ENCODE assay signal across 1 cellular context in the genomic region with DNA sequence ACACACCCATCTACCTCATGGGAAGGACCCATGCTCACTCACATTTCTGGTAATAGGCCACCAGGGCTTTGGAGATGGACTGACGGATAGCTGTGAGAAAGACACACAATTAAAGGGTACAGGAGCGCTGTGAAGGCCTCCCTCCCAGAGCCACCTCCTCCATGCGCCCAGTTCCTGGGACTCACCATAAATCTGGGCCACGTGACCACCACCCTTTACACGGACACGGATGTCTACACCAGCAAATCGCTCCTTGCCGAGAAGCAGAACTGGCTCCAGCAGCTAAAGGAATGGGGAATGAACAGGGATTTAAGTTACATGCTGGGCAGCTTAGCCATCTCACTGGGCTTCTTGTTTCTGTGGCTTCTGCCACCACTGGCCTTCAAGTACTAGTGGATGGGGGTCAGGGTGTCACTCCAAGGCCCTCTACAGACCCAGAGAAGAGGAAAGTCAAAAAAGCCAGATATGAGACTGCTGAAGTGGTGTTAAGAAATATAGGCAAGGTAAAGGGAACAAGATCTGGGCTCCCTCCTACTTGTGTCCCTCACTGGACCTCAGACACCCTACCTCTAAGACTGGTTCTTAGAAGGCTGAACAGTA.
TF ChIP-seq lines count a peak whose summit lies in the region.

No MANE protein-coding gene starts in this region.

TF ChIP-seq in A549, 52 proteins besides CTCF, POLR2A, EP300 and RAD21 (continued from another document):
- TF ChIP-seq MYC (IDR thresholded peaks at IDR 0.05; ENCODE audit: borderline replicate concordance, low read length) (no peak), HOXA7 (CRISPR knock-in tag; IDR thresholded peaks at IDR 0.05) (peak; percentile 83)
- TF ChIP-seq, protein P1, sequence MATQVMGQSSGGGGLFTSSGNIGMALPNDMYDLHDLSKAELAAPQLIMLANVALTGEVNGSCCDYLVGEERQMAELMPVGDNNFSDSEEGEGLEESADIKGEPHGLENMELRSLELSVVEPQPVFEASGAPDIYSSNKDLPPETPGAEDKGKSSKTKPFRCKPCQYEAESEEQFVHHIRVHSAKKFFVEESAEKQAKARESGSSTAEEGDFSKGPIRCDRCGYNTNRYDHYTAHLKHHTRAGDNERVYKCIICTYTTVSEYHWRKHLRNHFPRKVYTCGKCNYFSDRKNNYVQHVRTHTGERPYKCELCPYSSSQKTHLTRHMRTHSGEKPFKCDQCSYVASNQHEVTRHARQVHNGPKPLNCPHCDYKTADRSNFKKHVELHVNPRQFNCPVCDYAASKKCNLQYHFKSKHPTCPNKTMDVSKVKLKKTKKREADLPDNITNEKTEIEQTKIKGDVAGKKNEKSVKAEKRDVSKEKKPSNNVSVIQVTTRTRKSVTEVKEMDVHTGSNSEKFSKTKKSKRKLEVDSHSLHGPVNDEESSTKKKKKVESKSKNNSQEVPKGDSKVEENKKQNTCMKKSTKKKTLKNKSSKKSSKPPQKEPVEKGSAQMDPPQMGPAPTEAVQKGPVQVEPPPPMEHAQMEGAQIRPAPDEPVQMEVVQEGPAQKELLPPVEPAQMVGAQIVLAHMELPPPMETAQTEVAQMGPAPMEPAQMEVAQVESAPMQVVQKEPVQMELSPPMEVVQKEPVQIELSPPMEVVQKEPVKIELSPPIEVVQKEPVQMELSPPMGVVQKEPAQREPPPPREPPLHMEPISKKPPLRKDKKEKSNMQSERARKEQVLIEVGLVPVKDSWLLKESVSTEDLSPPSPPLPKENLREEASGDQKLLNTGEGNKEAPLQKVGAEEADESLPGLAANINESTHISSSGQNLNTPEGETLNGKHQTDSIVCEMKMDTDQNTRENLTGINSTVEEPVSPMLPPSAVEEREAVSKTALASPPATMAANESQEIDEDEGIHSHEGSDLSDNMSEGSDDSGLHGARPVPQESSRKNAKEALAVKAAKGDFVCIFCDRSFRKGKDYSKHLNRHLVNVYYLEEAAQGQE (IDR thresholded peaks at IDR 0.05), result peak; percentile 5; the same call in 1 of the 2 replicates
